ENCODE assay signal across 1 cellular context in the genomic region with DNA sequence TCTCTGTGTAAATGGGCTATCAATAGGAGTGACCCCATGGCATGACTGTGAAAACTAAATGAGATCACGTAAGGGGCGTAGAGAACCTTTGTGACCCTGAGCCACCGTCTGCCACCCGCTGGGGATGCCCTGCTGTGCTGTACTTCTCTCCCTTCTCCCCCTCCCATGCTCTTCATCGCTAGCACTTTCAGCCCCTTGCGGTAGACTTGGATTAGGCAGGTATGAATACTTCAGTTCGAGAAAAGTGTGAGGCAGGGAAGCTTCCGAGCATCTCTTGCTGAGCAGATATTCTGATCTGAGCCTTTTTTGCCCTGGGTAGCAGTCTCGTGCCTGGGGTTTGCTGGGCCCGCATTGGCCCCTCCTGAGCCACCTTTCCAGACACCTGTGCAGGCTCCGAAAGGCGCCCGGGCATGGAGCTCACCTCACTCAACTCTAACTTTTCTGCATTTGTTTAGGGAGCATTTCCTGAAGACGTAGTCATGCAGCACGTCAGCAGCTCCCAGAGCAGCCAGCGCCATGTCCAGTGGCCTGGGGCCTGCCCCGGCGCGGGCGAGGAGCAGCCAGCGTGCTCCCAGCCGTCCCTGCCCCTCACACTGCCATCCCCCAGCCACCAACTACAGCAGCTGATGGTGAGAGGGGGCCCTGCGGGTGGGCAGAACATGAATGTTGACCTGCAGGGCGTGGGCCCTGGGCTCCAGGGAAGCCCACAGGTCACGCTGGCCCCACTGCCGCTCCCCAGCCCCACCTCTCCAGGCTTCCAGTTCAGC.
TF ChIP-seq lines count a peak whose summit lies in the region.

No MANE protein-coding gene starts in this region.

TF ChIP-seq in neural cell, 6 proteins besides CTCF, POLR2A, EP300 and RAD21 (continued from another document):
- TF ChIP-seq, protein P1, sequence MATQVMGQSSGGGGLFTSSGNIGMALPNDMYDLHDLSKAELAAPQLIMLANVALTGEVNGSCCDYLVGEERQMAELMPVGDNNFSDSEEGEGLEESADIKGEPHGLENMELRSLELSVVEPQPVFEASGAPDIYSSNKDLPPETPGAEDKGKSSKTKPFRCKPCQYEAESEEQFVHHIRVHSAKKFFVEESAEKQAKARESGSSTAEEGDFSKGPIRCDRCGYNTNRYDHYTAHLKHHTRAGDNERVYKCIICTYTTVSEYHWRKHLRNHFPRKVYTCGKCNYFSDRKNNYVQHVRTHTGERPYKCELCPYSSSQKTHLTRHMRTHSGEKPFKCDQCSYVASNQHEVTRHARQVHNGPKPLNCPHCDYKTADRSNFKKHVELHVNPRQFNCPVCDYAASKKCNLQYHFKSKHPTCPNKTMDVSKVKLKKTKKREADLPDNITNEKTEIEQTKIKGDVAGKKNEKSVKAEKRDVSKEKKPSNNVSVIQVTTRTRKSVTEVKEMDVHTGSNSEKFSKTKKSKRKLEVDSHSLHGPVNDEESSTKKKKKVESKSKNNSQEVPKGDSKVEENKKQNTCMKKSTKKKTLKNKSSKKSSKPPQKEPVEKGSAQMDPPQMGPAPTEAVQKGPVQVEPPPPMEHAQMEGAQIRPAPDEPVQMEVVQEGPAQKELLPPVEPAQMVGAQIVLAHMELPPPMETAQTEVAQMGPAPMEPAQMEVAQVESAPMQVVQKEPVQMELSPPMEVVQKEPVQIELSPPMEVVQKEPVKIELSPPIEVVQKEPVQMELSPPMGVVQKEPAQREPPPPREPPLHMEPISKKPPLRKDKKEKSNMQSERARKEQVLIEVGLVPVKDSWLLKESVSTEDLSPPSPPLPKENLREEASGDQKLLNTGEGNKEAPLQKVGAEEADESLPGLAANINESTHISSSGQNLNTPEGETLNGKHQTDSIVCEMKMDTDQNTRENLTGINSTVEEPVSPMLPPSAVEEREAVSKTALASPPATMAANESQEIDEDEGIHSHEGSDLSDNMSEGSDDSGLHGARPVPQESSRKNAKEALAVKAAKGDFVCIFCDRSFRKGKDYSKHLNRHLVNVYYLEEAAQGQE (IDR thresholded peaks at IDR 0.05; ENCODE audit: borderline replicate concordance) = no peak
TF ChIP-seq in neural cell: peak in this region for 0.
